1 cellular context compared by ENCODE assay signal in the genomic region with DNA sequence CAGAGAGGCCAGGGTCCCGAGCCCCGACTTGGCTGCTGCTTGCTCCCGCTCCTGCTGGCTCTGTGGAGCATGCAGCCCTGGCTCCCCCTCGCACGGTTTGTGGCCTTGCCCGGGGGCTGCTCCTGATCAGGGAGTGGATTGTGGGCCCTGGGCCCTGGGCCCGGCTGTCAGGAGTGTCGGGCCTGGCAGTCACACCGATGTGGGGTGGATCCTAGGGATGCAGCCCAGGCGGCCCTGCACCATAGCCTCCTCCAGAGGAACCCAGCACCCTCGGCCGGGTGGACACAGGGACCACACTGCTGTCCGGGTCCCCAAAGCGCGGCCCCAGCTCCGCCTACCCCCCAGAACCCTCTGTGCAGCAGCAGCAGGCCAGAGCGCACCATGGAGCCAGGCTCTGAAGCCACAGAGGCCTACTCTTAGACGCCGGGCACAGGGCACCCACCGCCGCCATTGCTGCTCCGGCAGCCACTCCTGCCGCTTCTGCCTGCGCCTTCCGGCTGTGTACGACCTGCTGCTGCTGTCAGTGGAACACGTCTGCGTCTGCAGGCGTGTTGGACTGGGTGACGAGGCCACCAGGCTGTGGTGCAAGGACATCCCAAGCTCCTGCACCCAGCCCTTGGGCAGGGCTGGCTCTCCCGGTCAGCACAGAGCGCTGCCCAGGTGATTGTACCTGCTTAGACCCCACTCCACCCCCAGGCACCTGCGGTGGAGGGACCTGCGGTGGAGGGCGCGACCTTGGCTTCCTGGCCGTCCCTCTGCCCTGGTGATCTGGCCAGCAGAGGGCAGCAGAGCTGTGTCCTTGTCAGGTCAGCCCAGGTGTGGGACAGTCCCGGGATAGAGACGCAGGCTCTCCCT.
A peak's percentile ranks its signal among the peaks of the same experiment; 100 is the strongest.
TF ChIP-seq lines count a peak whose summit lies in the region.

No MANE protein-coding gene starts in this region.

TF ChIP-seq in HepG2, 621 proteins besides CTCF, POLR2A, EP300 and RAD21 (continued from another document and continues in another):
- TF ChIP-seq, protein P1, sequence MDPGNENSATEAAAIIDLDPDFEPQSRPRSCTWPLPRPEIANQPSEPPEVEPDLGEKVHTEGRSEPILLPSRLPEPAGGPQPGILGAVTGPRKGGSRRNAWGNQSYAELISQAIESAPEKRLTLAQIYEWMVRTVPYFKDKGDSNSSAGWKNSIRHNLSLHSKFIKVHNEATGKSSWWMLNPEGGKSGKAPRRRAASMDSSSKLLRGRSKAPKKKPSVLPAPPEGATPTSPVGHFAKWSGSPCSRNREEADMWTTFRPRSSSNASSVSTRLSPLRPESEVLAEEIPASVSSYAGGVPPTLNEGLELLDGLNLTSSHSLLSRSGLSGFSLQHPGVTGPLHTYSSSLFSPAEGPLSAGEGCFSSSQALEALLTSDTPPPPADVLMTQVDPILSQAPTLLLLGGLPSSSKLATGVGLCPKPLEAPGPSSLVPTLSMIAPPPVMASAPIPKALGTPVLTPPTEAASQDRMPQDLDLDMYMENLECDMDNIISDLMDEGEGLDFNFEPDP (CRISPR knock-in tag; conservative IDR thresholded peaks at IDR 0.05) = no peak
- TF ChIP-seq, protein P2, sequence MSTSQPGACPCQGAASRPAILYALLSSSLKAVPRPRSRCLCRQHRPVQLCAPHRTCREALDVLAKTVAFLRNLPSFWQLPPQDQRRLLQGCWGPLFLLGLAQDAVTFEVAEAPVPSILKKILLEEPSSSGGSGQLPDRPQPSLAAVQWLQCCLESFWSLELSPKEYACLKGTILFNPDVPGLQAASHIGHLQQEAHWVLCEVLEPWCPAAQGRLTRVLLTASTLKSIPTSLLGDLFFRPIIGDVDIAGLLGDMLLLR (CRISPR knock-in tag; IDR thresholded peaks at IDR 0.05) = no peak
- TF ChIP-seq ZNF382 (CRISPR knock-in tag; IDR thresholded peaks at IDR 0.05; ENCODE audit: borderline replicate concordance) = no peak
- TF ChIP-seq, protein P3, sequence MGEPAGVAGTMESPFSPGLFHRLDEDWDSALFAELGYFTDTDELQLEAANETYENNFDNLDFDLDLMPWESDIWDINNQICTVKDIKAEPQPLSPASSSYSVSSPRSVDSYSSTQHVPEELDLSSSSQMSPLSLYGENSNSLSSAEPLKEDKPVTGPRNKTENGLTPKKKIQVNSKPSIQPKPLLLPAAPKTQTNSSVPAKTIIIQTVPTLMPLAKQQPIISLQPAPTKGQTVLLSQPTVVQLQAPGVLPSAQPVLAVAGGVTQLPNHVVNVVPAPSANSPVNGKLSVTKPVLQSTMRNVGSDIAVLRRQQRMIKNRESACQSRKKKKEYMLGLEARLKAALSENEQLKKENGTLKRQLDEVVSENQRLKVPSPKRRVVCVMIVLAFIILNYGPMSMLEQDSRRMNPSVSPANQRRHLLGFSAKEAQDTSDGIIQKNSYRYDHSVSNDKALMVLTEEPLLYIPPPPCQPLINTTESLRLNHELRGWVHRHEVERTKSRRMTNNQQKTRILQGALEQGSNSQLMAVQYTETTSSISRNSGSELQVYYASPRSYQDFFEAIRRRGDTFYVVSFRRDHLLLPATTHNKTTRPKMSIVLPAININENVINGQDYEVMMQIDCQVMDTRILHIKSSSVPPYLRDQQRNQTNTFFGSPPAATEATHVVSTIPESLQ (CRISPR knock-in tag; conservative IDR thresholded peaks at IDR 0.05) = no peak
- TF ChIP-seq, protein P4, sequence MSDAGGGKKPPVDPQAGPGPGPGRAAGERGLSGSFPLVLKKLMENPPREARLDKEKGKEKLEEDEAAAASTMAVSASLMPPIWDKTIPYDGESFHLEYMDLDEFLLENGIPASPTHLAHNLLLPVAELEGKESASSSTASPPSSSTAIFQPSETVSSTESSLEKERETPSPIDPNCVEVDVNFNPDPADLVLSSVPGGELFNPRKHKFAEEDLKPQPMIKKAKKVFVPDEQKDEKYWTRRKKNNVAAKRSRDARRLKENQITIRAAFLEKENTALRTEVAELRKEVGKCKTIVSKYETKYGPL (CRISPR knock-in tag; IDR thresholded peaks at IDR 0.05) = no peak
- TF ChIP-seq FOXM1 (CRISPR knock-in tag; IDR thresholded peaks at IDR 0.05) = no peak
- no peak for TF ChIP-seq BRCA1 (CRISPR knock-in tag; IDR thresholded peaks at IDR 0.05)
- no peak for TF ChIP-seq ZC3H4 (CRISPR knock-in tag; IDR thresholded peaks at IDR 0.05; ENCODE audit: borderline replicate concordance)
- TF ChIP-seq EEA1 (CRISPR knock-in tag; IDR thresholded peaks at IDR 0.05; ENCODE audit: borderline replicate concordance) = no peak
- no peak for TF ChIP-seq SRSF9 (IDR thresholded peaks at IDR 0.05; ENCODE audit: borderline replicate concordance, insufficient read depth, low read depth, low read length, poor library complexity, severe bottlenecking)
- no peak for TF ChIP-seq SIN3B (IDR thresholded peaks at IDR 0.05; ENCODE audit: low read length)
- TF ChIP-seq ZNF121 (CRISPR knock-in tag; IDR thresholded peaks at IDR 0.05) = peak; percentile 82
- TF ChIP-seq, protein P5, sequence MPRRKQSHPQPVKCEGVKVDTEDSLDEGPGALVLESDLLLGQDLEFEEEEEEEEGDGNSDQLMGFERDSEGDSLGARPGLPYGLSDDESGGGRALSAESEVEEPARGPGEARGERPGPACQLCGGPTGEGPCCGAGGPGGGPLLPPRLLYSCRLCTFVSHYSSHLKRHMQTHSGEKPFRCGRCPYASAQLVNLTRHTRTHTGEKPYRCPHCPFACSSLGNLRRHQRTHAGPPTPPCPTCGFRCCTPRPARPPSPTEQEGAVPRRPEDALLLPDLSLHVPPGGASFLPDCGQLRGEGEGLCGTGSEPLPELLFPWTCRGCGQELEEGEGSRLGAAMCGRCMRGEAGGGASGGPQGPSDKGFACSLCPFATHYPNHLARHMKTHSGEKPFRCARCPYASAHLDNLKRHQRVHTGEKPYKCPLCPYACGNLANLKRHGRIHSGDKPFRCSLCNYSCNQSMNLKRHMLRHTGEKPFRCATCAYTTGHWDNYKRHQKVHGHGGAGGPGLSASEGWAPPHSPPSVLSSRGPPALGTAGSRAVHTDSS (CRISPR knock-in tag; conservative IDR thresholded peaks at IDR 0.05) = no peak
- no peak for TF ChIP-seq HOXA5 (CRISPR knock-in tag; IDR thresholded peaks at IDR 0.05)
- TF ChIP-seq, protein P6, sequence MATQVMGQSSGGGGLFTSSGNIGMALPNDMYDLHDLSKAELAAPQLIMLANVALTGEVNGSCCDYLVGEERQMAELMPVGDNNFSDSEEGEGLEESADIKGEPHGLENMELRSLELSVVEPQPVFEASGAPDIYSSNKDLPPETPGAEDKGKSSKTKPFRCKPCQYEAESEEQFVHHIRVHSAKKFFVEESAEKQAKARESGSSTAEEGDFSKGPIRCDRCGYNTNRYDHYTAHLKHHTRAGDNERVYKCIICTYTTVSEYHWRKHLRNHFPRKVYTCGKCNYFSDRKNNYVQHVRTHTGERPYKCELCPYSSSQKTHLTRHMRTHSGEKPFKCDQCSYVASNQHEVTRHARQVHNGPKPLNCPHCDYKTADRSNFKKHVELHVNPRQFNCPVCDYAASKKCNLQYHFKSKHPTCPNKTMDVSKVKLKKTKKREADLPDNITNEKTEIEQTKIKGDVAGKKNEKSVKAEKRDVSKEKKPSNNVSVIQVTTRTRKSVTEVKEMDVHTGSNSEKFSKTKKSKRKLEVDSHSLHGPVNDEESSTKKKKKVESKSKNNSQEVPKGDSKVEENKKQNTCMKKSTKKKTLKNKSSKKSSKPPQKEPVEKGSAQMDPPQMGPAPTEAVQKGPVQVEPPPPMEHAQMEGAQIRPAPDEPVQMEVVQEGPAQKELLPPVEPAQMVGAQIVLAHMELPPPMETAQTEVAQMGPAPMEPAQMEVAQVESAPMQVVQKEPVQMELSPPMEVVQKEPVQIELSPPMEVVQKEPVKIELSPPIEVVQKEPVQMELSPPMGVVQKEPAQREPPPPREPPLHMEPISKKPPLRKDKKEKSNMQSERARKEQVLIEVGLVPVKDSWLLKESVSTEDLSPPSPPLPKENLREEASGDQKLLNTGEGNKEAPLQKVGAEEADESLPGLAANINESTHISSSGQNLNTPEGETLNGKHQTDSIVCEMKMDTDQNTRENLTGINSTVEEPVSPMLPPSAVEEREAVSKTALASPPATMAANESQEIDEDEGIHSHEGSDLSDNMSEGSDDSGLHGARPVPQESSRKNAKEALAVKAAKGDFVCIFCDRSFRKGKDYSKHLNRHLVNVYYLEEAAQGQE (IDR thresholded peaks at IDR 0.05; ENCODE audit: borderline replicate concordance in 1 of 2, low read depth in 1 of 2, low read length in 2 of 2) = no peak
- no peak for TF ChIP-seq TARDBP (CRISPR knock-in tag; IDR thresholded peaks at IDR 0.05)
- no peak for TF ChIP-seq ZNF607 (CRISPR knock-in tag; IDR thresholded peaks at IDR 0.05; ENCODE audit: borderline replicate concordance)
- TF ChIP-seq, protein P7, sequence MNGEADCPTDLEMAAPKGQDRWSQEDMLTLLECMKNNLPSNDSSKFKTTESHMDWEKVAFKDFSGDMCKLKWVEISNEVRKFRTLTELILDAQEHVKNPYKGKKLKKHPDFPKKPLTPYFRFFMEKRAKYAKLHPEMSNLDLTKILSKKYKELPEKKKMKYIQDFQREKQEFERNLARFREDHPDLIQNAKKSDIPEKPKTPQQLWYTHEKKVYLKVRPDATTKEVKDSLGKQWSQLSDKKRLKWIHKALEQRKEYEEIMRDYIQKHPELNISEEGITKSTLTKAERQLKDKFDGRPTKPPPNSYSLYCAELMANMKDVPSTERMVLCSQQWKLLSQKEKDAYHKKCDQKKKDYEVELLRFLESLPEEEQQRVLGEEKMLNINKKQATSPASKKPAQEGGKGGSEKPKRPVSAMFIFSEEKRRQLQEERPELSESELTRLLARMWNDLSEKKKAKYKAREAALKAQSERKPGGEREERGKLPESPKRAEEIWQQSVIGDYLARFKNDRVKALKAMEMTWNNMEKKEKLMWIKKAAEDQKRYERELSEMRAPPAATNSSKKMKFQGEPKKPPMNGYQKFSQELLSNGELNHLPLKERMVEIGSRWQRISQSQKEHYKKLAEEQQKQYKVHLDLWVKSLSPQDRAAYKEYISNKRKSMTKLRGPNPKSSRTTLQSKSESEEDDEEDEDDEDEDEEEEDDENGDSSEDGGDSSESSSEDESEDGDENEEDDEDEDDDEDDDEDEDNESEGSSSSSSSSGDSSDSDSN (CRISPR knock-in tag; IDR thresholded peaks at IDR 0.05) = 0 out of 2 replicates have a peak, but pooled peaks have one; percentile 45
- TF ChIP-seq, protein P8, sequence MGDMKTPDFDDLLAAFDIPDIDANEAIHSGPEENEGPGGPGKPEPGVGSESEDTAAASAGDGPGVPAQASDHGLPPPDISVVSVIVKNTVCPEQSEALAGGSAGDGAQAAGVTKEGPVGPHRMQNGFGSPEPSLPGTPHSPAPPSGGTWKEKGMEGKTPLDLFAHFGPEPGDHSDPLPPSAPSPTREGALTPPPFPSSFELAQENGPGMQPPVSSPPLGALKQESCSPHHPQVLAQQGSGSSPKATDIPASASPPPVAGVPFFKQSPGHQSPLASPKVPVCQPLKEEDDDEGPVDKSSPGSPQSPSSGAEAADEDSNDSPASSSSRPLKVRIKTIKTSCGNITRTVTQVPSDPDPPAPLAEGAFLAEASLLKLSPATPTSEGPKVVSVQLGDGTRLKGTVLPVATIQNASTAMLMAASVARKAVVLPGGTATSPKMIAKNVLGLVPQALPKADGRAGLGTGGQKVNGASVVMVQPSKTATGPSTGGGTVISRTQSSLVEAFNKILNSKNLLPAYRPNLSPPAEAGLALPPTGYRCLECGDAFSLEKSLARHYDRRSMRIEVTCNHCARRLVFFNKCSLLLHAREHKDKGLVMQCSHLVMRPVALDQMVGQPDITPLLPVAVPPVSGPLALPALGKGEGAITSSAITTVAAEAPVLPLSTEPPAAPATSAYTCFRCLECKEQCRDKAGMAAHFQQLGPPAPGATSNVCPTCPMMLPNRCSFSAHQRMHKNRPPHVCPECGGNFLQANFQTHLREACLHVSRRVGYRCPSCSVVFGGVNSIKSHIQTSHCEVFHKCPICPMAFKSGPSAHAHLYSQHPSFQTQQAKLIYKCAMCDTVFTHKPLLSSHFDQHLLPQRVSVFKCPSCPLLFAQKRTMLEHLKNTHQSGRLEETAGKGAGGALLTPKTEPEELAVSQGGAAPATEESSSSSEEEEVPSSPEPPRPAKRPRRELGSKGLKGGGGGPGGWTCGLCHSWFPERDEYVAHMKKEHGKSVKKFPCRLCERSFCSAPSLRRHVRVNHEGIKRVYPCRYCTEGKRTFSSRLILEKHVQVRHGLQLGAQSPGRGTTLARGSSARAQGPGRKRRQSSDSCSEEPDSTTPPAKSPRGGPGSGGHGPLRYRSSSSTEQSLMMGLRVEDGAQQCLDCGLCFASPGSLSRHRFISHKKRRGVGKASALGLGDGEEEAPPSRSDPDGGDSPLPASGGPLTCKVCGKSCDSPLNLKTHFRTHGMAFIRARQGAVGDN (CRISPR knock-in tag; IDR thresholded peaks at IDR 0.05) = peak; percentile 63
- no peak for TF ChIP-seq HOXD1 (CRISPR knock-in tag; IDR thresholded peaks at IDR 0.05)
- TF ChIP-seq EZH2 (conservative IDR thresholded peaks at IDR 0.05; ENCODE audit: low read depth, low read length) = no peak
- TF ChIP-seq, protein P9, sequence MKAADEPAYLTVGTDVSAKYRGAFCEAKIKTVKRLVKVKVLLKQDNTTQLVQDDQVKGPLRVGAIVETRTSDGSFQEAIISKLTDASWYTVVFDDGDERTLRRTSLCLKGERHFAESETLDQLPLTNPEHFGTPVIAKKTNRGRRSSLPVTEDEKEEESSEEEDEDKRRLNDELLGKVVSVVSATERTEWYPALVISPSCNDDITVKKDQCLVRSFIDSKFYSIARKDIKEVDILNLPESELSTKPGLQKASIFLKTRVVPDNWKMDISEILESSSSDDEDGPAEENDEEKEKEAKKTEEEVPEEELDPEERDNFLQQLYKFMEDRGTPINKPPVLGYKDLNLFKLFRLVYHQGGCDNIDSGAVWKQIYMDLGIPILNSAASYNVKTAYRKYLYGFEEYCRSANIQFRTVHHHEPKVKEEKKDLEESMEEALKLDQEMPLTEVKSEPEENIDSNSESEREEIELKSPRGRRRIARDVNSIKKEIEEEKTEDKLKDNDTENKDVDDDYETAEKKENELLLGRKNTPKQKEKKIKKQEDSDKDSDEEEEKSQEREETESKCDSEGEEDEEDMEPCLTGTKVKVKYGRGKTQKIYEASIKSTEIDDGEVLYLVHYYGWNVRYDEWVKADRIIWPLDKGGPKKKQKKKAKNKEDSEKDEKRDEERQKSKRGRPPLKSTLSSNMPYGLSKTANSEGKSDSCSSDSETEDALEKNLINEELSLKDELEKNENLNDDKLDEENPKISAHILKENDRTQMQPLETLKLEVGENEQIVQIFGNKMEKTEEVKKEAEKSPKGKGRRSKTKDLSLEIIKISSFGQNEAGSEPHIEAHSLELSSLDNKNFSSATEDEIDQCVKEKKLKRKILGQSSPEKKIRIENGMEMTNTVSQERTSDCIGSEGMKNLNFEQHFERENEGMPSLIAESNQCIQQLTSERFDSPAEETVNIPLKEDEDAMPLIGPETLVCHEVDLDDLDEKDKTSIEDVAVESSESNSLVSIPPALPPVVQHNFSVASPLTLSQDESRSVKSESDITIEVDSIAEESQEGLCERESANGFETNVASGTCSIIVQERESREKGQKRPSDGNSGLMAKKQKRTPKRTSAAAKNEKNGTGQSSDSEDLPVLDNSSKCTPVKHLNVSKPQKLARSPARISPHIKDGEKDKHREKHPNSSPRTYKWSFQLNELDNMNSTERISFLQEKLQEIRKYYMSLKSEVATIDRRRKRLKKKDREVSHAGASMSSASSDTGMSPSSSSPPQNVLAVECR (CRISPR knock-in tag; IDR thresholded peaks at IDR 0.05; ENCODE audit: borderline replicate concordance) = peak; percentile 55; the same call in 1 of the 2 replicates
- TF ChIP-seq ZNF878 (CRISPR knock-in tag; IDR thresholded peaks at IDR 0.05) = no peak
- no peak for TF ChIP-seq ZNF678 (CRISPR knock-in tag; IDR thresholded peaks at IDR 0.05)
- peak; percentile 50; the same call in 1 of the 2 replicates for TF ChIP-seq RBFOX2 (IDR thresholded peaks at IDR 0.05; ENCODE audit: low read depth, low read length)
- TF ChIP-seq, protein P10, sequence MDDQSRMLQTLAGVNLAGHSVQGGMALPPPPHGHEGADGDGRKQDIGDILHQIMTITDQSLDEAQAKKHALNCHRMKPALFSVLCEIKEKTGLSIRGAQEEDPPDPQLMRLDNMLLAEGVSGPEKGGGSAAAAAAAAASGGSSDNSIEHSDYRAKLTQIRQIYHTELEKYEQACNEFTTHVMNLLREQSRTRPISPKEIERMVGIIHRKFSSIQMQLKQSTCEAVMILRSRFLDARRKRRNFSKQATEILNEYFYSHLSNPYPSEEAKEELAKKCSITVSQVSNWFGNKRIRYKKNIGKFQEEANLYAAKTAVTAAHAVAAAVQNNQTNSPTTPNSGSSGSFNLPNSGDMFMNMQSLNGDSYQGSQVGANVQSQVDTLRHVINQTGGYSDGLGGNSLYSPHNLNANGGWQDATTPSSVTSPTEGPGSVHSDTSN (CRISPR knock-in tag; IDR thresholded peaks at IDR 0.05; ENCODE audit: borderline replicate concordance) = no peak
